In the genomic region with DNA sequence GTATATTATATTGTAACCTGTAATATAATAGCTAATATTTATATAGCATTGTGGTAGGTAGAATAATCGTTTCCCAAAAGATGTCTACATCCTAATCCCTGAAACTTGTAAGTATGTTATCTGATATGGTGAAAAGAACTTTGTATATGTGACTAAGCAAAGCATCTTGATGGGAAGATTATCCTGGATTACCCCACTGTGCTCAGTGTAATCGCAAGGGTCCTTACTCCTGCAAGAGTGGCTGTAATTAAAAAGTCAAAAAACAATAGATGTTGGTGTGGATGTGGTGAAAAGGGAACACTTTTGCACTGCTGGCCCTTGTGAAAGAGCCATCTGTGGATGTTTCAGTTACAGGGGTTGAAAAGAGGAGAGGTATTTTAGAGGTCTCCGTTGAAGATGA, we compare ENCODE assay signal across 26 cellular contexts.
"Had no signal": no experiment of that assay in that cellular context is flagged by ENCODE, and none has a peak within 500 bp of the region (broad histone marks: within the 10 kb centered on the region; RNA-seq: fewer than 3 reads in every experiment).

No MANE protein-coding gene starts in this region.

- H3K4me3 Mint-ChIP-seq: activated CD4-positive, alpha-beta T cell treated with anti-CD3 and anti-CD28 coated beads, Interleukin-2, amount 10 ng/mL, durations not matched to agents 7 days and 5 days; activated CD8-positive, alpha-beta T cell treated with anti-CD3 and anti-CD28 coated beads, Interleukin-2, amount 10 ng/mL, durations not matched to agents 7 days and 5 days; activated T-cell treated with anti-CD3 and anti-CD28 coated beads, Interleukin-2, amount 50 U/mL, for 24 hours; central memory CD8-positive, alpha-beta T cell; IgD-negative memory B cell had no signal

- H3K36me3 Mint-ChIP-seq: activated naive CD4-positive, alpha-beta T cell treated with anti-CD3 and anti-CD28 coated beads, Interleukin-2, amount 50 U/mL, for 72 hours; IgD-negative memory B cell had no signal

- ATAC-seq: activated CD8-positive, alpha-beta T cell treated with anti-CD3 and anti-CD28 coated beads, Interleukin-2, amount 10 ng/mL, durations not matched to agents 7 days and 5 days; activated naive CD4-positive, alpha-beta T cell treated with anti-CD3 and anti-CD28 coated beads, Interleukin-2, amount 50 U/mL, for 72 hours had no signal

- H3K36me3 ChIP-seq: cardiac muscle cell, SJCRH30 had no signal

- DNase-seq: activated CD4-positive, alpha-beta T cell treated with anti-CD3 and anti-CD28 coated beads, Interleukin-2, amount 10 ng/mL, durations not matched to agents 7 days and 5 days; activated CD4-positive, alpha-beta T cell treated with anti-CD3 and anti-CD28 coated beads, Interleukin-2, amount 50 U/mL, for 48 hours; activated CD8-positive, alpha-beta T cell treated with anti-CD3 and anti-CD28 coated beads, Interleukin-2, amount 10 ng/mL, durations not matched to agents 7 days and 5 days; activated gamma-delta T cell; activated naive CD4-positive, alpha-beta T cell treated with Interleukin-2 at 50 U/mL for 16 hours; activated T-cell treated with anti-CD3 and anti-CD28 coated beads, Interleukin-2, amount 50 U/mL, for 24 hours; amniotic stem cell; aorta; Karpas-422; KBM-7; NCI-H1105 treated with DMSO at 0.1 percent for 48 hours; NCI-H1436; NCI-H1694; NCI-H1930; NCI-H2171; NCI-H510A; NCI-H69; SHP77; SJCRH30; T1000 had no signal

- H3K27ac ChIP-seq: cardiac muscle cell, SJCRH30, SK-N-MC had no signal

- H3K4me1 ChIP-seq: SJCRH30 had no signal

- H3K27ac Mint-ChIP-seq: activated CD4-positive, alpha-beta T cell treated with anti-CD3 and anti-CD28 coated beads, Interleukin-2, amount 10 ng/mL, durations not matched to agents 7 days and 5 days; activated CD8-positive, alpha-beta T cell treated with anti-CD3 and anti-CD28 coated beads, Interleukin-2, amount 10 ng/mL, durations not matched to agents 7 days and 5 days; activated naive CD4-positive, alpha-beta T cell treated with anti-CD3 and anti-CD28 coated beads, Interleukin-2, amount 50 U/mL, for 72 hours; activated T-cell treated with anti-CD3 and anti-CD28 coated beads, Interleukin-2, amount 50 U/mL, for 24 hours; activated T-helper 2 cell treated with anti-CD3 and anti-CD28 coated beads, Interferon-gamma antibody, Interleukin-2, Interleukin-4, amounts not matched to agents 10 μg/mL and 5 μg/mL and 100 μg/mL, durations not matched to agents 14 hours and 24 hours and 36 hours; IgD-negative memory B cell had no signal

- H3K4me1 Mint-ChIP-seq: activated CD4-positive, alpha-beta T cell treated with anti-CD3 and anti-CD28 coated beads, Interleukin-2, amount 10 ng/mL, durations not matched to agents 7 days and 5 days; central memory CD8-positive, alpha-beta T cell; IgD-negative memory B cell had no signal

- H3K9me3 Mint-ChIP-seq: activated CD4-positive, alpha-beta T cell treated with anti-CD3 and anti-CD28 coated beads, Interleukin-2, amount 10 ng/mL, durations not matched to agents 7 days and 5 days; activated T-cell treated with anti-CD3 and anti-CD28 coated beads, Interleukin-2, amount 50 U/mL, for 24 hours; activated T-helper 2 cell treated with anti-CD3 and anti-CD28 coated beads, Interferon-gamma antibody, Interleukin-2, Interleukin-4, amounts not matched to agents 10 μg/mL and 5 μg/mL and 100 μg/mL, durations not matched to agents 14 hours and 24 hours and 36 hours had no signal

- H3K27me3 ChIP-seq: cardiac muscle cell, SJCRH30 had no signal

- H3K9me3 ChIP-seq: SJCRH30 had no signal

- H3K4me3 ChIP-seq: cardiac muscle cell, SJCRH30, SK-N-MC had no signal
